13 cellular contexts compared by ENCODE assay signal in the genomic region with DNA sequence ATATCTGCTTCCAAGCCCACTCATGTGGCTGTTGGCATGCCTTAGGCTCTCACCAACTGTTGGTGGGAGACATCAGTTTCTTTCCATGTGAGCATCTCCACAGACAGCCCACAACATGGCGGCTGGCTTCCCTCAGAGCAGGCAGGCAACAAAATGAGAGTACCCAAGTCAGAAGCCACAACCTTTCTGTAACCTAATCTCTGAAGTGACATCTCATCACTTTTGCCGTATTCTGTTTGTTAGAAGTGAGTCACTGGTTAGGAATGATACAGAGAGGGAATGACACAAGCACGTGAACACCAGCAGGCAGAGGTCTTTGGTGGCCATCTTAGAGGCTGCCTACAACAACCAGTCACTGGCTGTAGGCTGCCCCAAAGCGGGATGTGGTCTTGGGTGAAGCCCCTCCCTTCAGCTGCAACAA.
DNase-seq lines count a peak whose midpoint lies in the region; ATAC-seq and TF ChIP-seq lines count a peak whose summit lies in the region.
"Had no signal": no experiment of that assay in that cellular context is flagged by ENCODE, and none has a peak within 500 bp of the region (broad histone marks: within the 10 kb centered on the region; RNA-seq: fewer than 3 reads in every experiment).

No MANE protein-coding gene starts in this region.

- peaks cover 16% of the 10 kb centered on the region for H3K4me1 Mint-ChIP-seq in activated T-helper 17 cell treated with anti-CD3 and anti-CD28 coated beads, Interleukin-2, amount 50 U/mL, for 72 hours

- no peak overlapping the region for H3K27ac ChIP-seq in HEK293 (ENCODE audit: extremely low read depth, low read depth, low read length)
- no peak overlapping the region for H3K27ac ChIP-seq in right cardiac atrium (ENCODE audit: low read length)
- H3K27ac ChIP-seq: sigmoid colon, thyroid gland, VCaP had no signal

- peaks cover 3% of the 10 kb centered on the region for H3K9me3 Mint-ChIP-seq in activated T-helper 17 cell treated with anti-CD3 and anti-CD28 coated beads, Interleukin-2, amount 50 U/mL, for 72 hours

- H3K4me3 Mint-ChIP-seq in activated T-helper 17 cell treated with anti-CD3 and anti-CD28 coated beads, Interleukin-2, amount 50 U/mL, for 72 hours, result peak overlapping the region; percentile 41

- in situ Hi-C loops in ACHN (cut with HindIII; ENCODE audit: low pct_ligation_motif_present, low pct_unique_long_range_greater_than_20kb, low sequenced_read_pairs), result no loop called here
- in situ Hi-C loops in GM13976 (cut with MboI; ENCODE audit: low sequenced_read_pairs, unreplicated experiment), result no loop called here

- peak; percentile 12 for DNase-seq in ACHN
- peak; percentile 84 for DNase-seq in islet precursor cell
- no peak for DNase-seq in GM13976 (ENCODE audit: low spot score)
- DNase-seq in UCSD-AML1 (lab: John Stamatoyannopoulos, UW; ENCODE audit: unreplicated experiment), result no peak
- DNase-seq in right cardiac atrium, result no peak
- DNase-seq in SIG-M5 treated with dmso at 0.1 percent for 504 hours (lab: John Stamatoyannopoulos, UW; ENCODE audit: unreplicated experiment), result no peak
- DNase-seq: left ventricle myocardium superior, NCI-H524 treated with DMSO at 0.1 percent for 48 hours, sigmoid colon, thyroid gland had no signal

- no peaks in the 10 kb centered on the region for H3K27me3 Mint-ChIP-seq in activated T-helper 17 cell treated with anti-CD3 and anti-CD28 coated beads, Interleukin-2, amount 50 U/mL, for 72 hours

- no peaks in the 10 kb centered on the region for H3K4me1 ChIP-seq in HEK293 (ENCODE audit: control insufficient read depth, insufficient read depth, low read length)
- H3K4me1 ChIP-seq in right cardiac atrium (ENCODE audit: control insufficient read depth, insufficient read depth, low read length), result peaks cover 2% of the 10 kb centered on the region
- H3K4me1 ChIP-seq: sigmoid colon, thyroid gland had no signal

- WGBS in right cardiac atrium, result 86% methylated on average over 4 of the region's 4 CpGs

- H3K36me3 Mint-ChIP-seq in activated T-helper 17 cell treated with anti-CD3 and anti-CD28 coated beads, Interleukin-2, amount 50 U/mL, for 72 hours (ENCODE audit: low read depth), result peaks cover 58% of the 10 kb centered on the region

- no peaks in the 10 kb centered on the region for H3K9me3 ChIP-seq in HEK293 (ENCODE audit: control insufficient read depth, insufficient read depth, low read depth, low read length)
- H3K9me3 ChIP-seq in right cardiac atrium (ENCODE audit: control insufficient read depth, low read length), result no peaks in the 10 kb centered on the region
- H3K9me3 ChIP-seq: sigmoid colon, thyroid gland had no signal

- CTCF ChIA-PET in HEK293 (lab: Yijun Ruan, JAX), result no interaction called here

- TF ChIP-seq CTCF in HEK293 (tag by site-specific recombination; IDR thresholded peaks at IDR 0.05) (no peak), GM13976 (IDR thresholded peaks at IDR 0.05; ENCODE audit: borderline replicate concordance, control extremely low read depth, extremely low read depth, insufficient read depth, missing control alignments) (no peak)

- H3K36me3 ChIP-seq in HEK293 (ENCODE audit: control insufficient read depth in 2 of 2, insufficient read depth in 1 of 2, low read length in 2 of 2), result peaks cover 0 to 24% of the 10 kb centered on the region in 2 experiments

- POLR2A ChIA-PET in HEK293 (lab: Yijun Ruan, JAX), result no interaction called here

- no peaks in the 10 kb centered on the region for H3K27me3 ChIP-seq in right cardiac atrium (ENCODE audit: control insufficient read depth, insufficient read depth)
- H3K27me3 ChIP-seq: sigmoid colon, thyroid gland had no signal

- H3K27ac Mint-ChIP-seq in activated T-helper 17 cell treated with anti-CD3 and anti-CD28 coated beads, Interleukin-2, amount 50 U/mL, for 72 hours, result peak overlapping the region; percentile 92

- peak; percentile 95 for ATAC-seq in activated T-helper 17 cell treated with anti-CD3 and anti-CD28 coated beads, Interleukin-2, amount 50 U/mL, for 72 hours (replicated peaks)
- no peak for ATAC-seq in right cardiac atrium
- ATAC-seq: left ventricle myocardium superior had no signal

- intact Hi-C loops in right cardiac atrium (cut with DNase I), result no loop called here

- H3K4me3 ChIP-seq in HEK293 (ENCODE audit: low read depth, low read length) (no peak overlapping the region), right cardiac atrium (ENCODE audit: low read length) (no peak overlapping the region)
- H3K4me3 ChIP-seq: sigmoid colon, thyroid gland had no signal

TF ChIP-seq in HEK293, 187 proteins besides CTCF, POLR2A, EP300 and RAD21:
- TF ChIP-seq ZNF548 (tag by site-specific recombination; IDR thresholded peaks at IDR 0.05), result no peak
- TF ChIP-seq PRDM1 (tag by site-specific recombination; IDR thresholded peaks at IDR 0.05), result peak; percentile 86
- TF ChIP-seq KLF8 (tag by site-specific recombination; IDR thresholded peaks at IDR 0.05), result peak; percentile 34; the same call in 1 of the 2 replicates
- TF ChIP-seq, protein P1, sequence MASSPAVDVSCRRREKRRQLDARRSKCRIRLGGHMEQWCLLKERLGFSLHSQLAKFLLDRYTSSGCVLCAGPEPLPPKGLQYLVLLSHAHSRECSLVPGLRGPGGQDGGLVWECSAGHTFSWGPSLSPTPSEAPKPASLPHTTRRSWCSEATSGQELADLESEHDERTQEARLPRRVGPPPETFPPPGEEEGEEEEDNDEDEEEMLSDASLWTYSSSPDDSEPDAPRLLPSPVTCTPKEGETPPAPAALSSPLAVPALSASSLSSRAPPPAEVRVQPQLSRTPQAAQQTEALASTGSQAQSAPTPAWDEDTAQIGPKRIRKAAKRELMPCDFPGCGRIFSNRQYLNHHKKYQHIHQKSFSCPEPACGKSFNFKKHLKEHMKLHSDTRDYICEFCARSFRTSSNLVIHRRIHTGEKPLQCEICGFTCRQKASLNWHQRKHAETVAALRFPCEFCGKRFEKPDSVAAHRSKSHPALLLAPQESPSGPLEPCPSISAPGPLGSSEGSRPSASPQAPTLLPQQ (tag by site-specific recombination; IDR thresholded peaks at IDR 0.05), result no peak
- TF ChIP-seq ZNF280D (tag by site-specific recombination; IDR thresholded peaks at IDR 0.05), result peak; percentile 90; the same call in 1 of the 2 replicates

Comparison
In these comparisons a context has a peak if more than half of its experiments do, and no peak if none do; other contexts are left out.
1. DNase-seq: peak in ACHN (single experiment) and islet precursor cell (single experiment); none in GM13976 (single experiment), UCSD-AML1 (single experiment), right cardiac atrium (0 of 3) and SIG-M5 treated with dmso at 0.1 percent for 504 hours (single experiment).